In genomic region chr13:20114066-20114465, GRCh38 we compare ENCODE assay signal across 27 cellular contexts. TPM values are rescaled to one million over a fixed set of nuclear protein-coding genes. Genes with fewer than 3 reads are reported as not detected.
"Had no signal": no experiment of that assay in that cellular context is flagged by ENCODE, and none has a peak within 500 bp of the region (broad histone marks: within the 10 kb centered on the region; RNA-seq: fewer than 3 reads in every experiment).

No MANE protein-coding gene starts in this region.

- DNase-seq: activated CD4-positive, alpha-beta memory T cell treated with anti-CD3 and anti-CD28 coated beads, Interleukin-2, amount 10 ng/mL, durations not matched to agents 7 days and 5 days; activated CD4-positive, alpha-beta T cell treated with anti-CD3 and anti-CD28 coated beads for 36 hours; activated CD4-positive, alpha-beta T cell treated with anti-CD3 and anti-CD28 coated beads, Interleukin-2, amount 50 U/mL, for 1 hour; activated gamma-delta T cell treated with Interleukin-2 at 50 U/mL for 16 hours; activated naive CD4-positive, alpha-beta T cell treated with anti-CD3 and anti-CD28 coated beads, Interleukin-2, amount 10 ng/mL, durations not matched to agents 7 days and 5 days; activated naive CD8-positive, alpha-beta T cell treated with anti-CD3 and anti-CD28 coated beads for 36 hours; activated T-cell treated with anti-CD3 and anti-CD28 coated beads, Interleukin-2, amount 50 U/mL, for 4 hours; brain microvascular endothelial cell; KG1; NCI-H1092; NCI-H1436; NCI-H1694 treated with DMSO at 0.1 percent for 48 hours; NCI-H2029 treated with DMSO at 0.1 percent for 48 hours; NCI-H345; NCI-H510A; NCI-H526 treated with DMSO at 0.1 percent for 48 hours; NK-92 treated with Interleukin-12 subunit alpha and Interleukin-12 subunit beta, amount 100 ng/mL, for 24 hours; OCI-M1; Right ventricle myocardium superior; SJCRH30; SK-N-SH; T-helper 1 cell had no signal

- H3K27ac Mint-ChIP-seq: activated CD4-positive, alpha-beta memory T cell treated with anti-CD3 and anti-CD28 coated beads, Interleukin-2, amount 10 ng/mL, durations not matched to agents 7 days and 5 days; activated CD4-positive, alpha-beta T cell treated with anti-CD3 and anti-CD28 coated beads for 36 hours; activated naive CD4-positive, alpha-beta T cell treated with anti-CD3 and anti-CD28 coated beads, Interleukin-2, amount 10 ng/mL, durations not matched to agents 7 days and 5 days; activated naive CD8-positive, alpha-beta T cell treated with anti-CD3 and anti-CD28 coated beads for 36 hours had no signal

- H3K4me3 ChIP-seq: SJCRH30 had no signal

- H3K9me3 ChIP-seq: SJCRH30, SK-N-SH had no signal

- H3K36me3 Mint-ChIP-seq: activated naive CD4-positive, alpha-beta T cell treated with anti-CD3 and anti-CD28 coated beads, Interleukin-2, amount 10 ng/mL, durations not matched to agents 7 days and 5 days; IgD-negative memory B cell had no signal

- H3K27me3 Mint-ChIP-seq: activated CD4-positive, alpha-beta T cell treated with anti-CD3 and anti-CD28 coated beads for 36 hours; activated naive CD8-positive, alpha-beta T cell treated with anti-CD3 and anti-CD28 coated beads for 36 hours had no signal

- H3K27ac ChIP-seq: brain microvascular endothelial cell, RWPE1, SJCRH30, VCaP had no signal

- H3K9me3 Mint-ChIP-seq: activated CD4-positive, alpha-beta memory T cell treated with anti-CD3 and anti-CD28 coated beads, Interleukin-2, amount 10 ng/mL, durations not matched to agents 7 days and 5 days; activated naive CD4-positive, alpha-beta T cell treated with anti-CD3 and anti-CD28 coated beads, Interleukin-2, amount 10 ng/mL, durations not matched to agents 7 days and 5 days; activated naive CD8-positive, alpha-beta T cell treated with anti-CD3 and anti-CD28 coated beads for 36 hours; activated T-cell treated with anti-CD3 and anti-CD28 coated beads, Interleukin-2, amount 50 U/mL, for 4 hours; IgD-negative memory B cell had no signal

- H3K36me3 ChIP-seq: brain microvascular endothelial cell, SJCRH30 had no signal

- H3K4me1 ChIP-seq: SJCRH30 had no signal

- ATAC-seq: activated CD4-positive, alpha-beta T cell treated with anti-CD3 and anti-CD28 coated beads for 36 hours; activated T-cell treated with anti-CD3 and anti-CD28 coated beads, Interleukin-2, amount 50 U/mL, for 4 hours; Panc1 had no signal

- H3K4me3 Mint-ChIP-seq: activated CD4-positive, alpha-beta memory T cell treated with anti-CD3 and anti-CD28 coated beads, Interleukin-2, amount 10 ng/mL, durations not matched to agents 7 days and 5 days; activated CD4-positive, alpha-beta T cell treated with anti-CD3 and anti-CD28 coated beads for 36 hours; activated naive CD4-positive, alpha-beta T cell treated with anti-CD3 and anti-CD28 coated beads, Interleukin-2, amount 10 ng/mL, durations not matched to agents 7 days and 5 days; activated naive CD8-positive, alpha-beta T cell treated with anti-CD3 and anti-CD28 coated beads for 36 hours; activated T-cell treated with anti-CD3 and anti-CD28 coated beads, Interleukin-2, amount 50 U/mL, for 4 hours; IgD-negative memory B cell had no signal

- H3K27me3 ChIP-seq: brain microvascular endothelial cell, SJCRH30 had no signal

- H3K9ac ChIP-seq: SK-N-SH had no signal

RNA-seq across cellular contexts. Expression of gene GJA3, which starts 46.8 kb away (rescaled TPM):
- total RNA-seq: M059J, SJCRH30 had no signal
- polyA plus RNA-seq: SK-N-SH had no signal
